15 cellular contexts compared by ENCODE assay signal in genomic region chr2:105494683-105495425, GRCh38.
"Had no signal": no experiment of that assay in that cellular context is flagged by ENCODE, and none has a peak within 500 bp of the region (broad histone marks: within the 10 kb centered on the region; RNA-seq: fewer than 3 reads in every experiment).

No MANE protein-coding gene starts in this region.

- H3K27me3 ChIP-seq: body of pancreas, gastroesophageal sphincter, hepatocyte had no signal

- H3K36me3 ChIP-seq: gastroesophageal sphincter had no signal

- H3K9me3 ChIP-seq: body of pancreas had no signal

- H3K27ac ChIP-seq: body of pancreas, gastroesophageal sphincter, hepatocyte had no signal

- H3K4me3 ChIP-seq: body of pancreas, gastroesophageal sphincter, hepatocyte had no signal

- ATAC-seq: activated CD8-positive, alpha-beta T cell treated with anti-CD3 and anti-CD28 coated beads, Interleukin-2, amount 10 ng/mL, durations not matched to agents 7 days and 5 days; body of pancreas; gastroesophageal sphincter; T-helper 17 cell; WTC11 had no signal

- H3K4me2 ChIP-seq: hepatocyte had no signal

- H3K79me2 ChIP-seq: hepatocyte had no signal

- H2AFZ ChIP-seq: hepatocyte had no signal

- DNase-seq: activated CD4-positive, alpha-beta T cell treated with anti-CD3 and anti-CD28 coated beads for 4 hours; activated CD8-positive, alpha-beta memory T cell treated with anti-CD3 and anti-CD28 coated beads, Interleukin-2, amount 50 U/mL, for 4 hours; activated CD8-positive, alpha-beta T cell treated with anti-CD3 and anti-CD28 coated beads, Interleukin-2, amount 10 ng/mL, durations not matched to agents 7 days and 5 days; activated gamma-delta T cell treated with Interleukin-2 at 50 U/mL for 16 hours; activated naive CD8-positive, alpha-beta T cell treated with anti-CD3 and anti-CD28 coated beads for 36 hours; amygdala; body of pancreas; effector memory CD4-positive, alpha-beta T cell; stimulated activated CD4-positive, alpha-beta T cell treated with anti-CD3 and anti-CD28 coated beads, Interleukin-4, amount 100 ng/mL, for 24 hours; stimulated activated naive CD4-positive, alpha-beta T cell; substantia nigra; T-helper 17 cell had no signal
